Comparison of ENCODE assay signal across 5 cellular contexts in the genomic region with DNA sequence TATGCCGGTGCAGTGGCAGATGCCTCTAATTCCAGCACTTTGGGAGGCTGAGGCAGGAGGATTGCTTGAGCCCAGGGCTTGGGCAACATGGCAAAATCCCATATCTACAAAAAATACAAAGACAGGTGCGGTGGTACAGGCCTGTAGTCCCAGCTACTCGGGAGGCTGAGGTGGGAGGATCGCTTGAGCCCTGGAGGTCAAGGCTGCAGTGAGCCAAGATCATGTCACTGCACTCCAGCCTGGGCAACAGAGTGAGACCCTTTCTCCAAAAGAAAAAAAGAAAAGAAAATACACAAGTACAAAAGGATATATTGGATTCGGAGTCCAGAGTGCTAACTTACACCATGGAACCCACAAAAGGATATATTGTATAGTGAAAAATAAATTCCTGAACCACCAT. TPM values are rescaled to one million over a fixed set of nuclear protein-coding genes. Genes with fewer than 3 reads are reported as not detected.
DNase-seq lines count a peak whose midpoint lies in the region; ATAC-seq, FAIRE-seq and TF ChIP-seq lines count a peak whose summit lies in the region.
"Not testable (repeated sequence)": the region's sequence is repeated elsewhere in the genome, so short reads cannot be mapped to it uniquely, and the experiment has no call there.

No MANE protein-coding gene starts in this region.

- CTCF ChIA-PET in WTC11 (lab: Charles Lee); K562 (lab: Yijun Ruan, JAX; ENCODE audit: low intra/inter-chr PET ratio); MCF 10A (lab: Yijun Ruan, JAX); HepG2 (lab: Yijun Ruan, JAX; ENCODE audit: low intra/inter-chr PET ratio, low total read pairs): not testable (repeated sequence)

- H2AFZ ChIP-seq in K562 (ENCODE audit: low read depth, low read length); HepG2 (ENCODE audit: low read length): not testable (repeated sequence)

- H3K9me1 ChIP-seq in K562 (ENCODE audit: control insufficient read depth, insufficient read depth, low read length) = not testable (repeated sequence)

- not testable (repeated sequence) for H3K4me3 ChIP-seq in K562; HepG2 (replicated peaks in 1 of 3; ENCODE audit: insufficient read depth in 1 of 3, low read depth in 2 of 3, low read length in 3 of 3)

- intact Hi-C loops in K562 (cut with micrococcal nuclease); MCF 10A (cut with micrococcal nuclease); HepG2 (cut with micrococcal nuclease; ENCODE audit: unreplicated experiment): not testable (repeated sequence)

- H3K79me2 ChIP-seq in K562 (ENCODE audit: control insufficient read depth, insufficient read depth, low read length); HepG2 (ENCODE audit: insufficient read depth, low read length): not testable (repeated sequence)

- not testable (repeated sequence) for H3K9ac ChIP-seq in K562 (ENCODE audit: insufficient read depth in 1 of 2, low read depth in 2 of 2, low read length in 2 of 2); HepG2 (ENCODE audit: insufficient read depth, low read depth, low read length)

- POLR2A ChIA-PET in WTC11 (lab: Charles Lee); HepG2 (lab: Yijun Ruan, JAX): not testable (repeated sequence)
- POLR2A ChIA-PET in K562 (lab: Yijun Ruan, JAX) = interaction anchor here (0.6 to 1.3 kb wide), 3 partner anchors 8 to 52 kb away, joined by 3 to 4 read pairs (median 3); a partner anchor contains a TSS
- POLR2A ChIA-PET in MCF 10A (lab: Yijun Ruan, JAX) = interaction anchor here (1.3 kb wide), 1 partner anchor 8 kb away, joined by 12 read pairs; a partner anchor contains a TSS

- H3K27me3 Mint-ChIP-seq in WTC11 (ENCODE audit: low read depth); activated T-helper 17 cell treated with anti-CD3 and anti-CD28 coated beads, Interleukin-2, amount 50 U/mL, for 72 hours; MCF 10A (ENCODE audit: insufficient read depth, unreplicated experiment): not testable (repeated sequence)

- not testable (repeated sequence) for H3K4me1 Mint-ChIP-seq in WTC11; activated T-helper 17 cell treated with anti-CD3 and anti-CD28 coated beads, Interleukin-2, amount 50 U/mL, for 72 hours; MCF 10A (ENCODE audit: insufficient read depth, unreplicated experiment)

- H3K27ac ChIP-seq in K562 (ENCODE audit: extremely low read depth, low read depth, low read length); HepG2 (ENCODE audit: extremely low read length, insufficient read depth, low read length): not testable (repeated sequence)

- BruUV-seq in K562 (replicated peaks; lab: Mats Ljungman, UMichigan); MCF 10A (replicated peaks; lab: Mats Ljungman, UMichigan); HepG2 (replicated peaks; lab: Mats Ljungman, UMichigan): not testable (repeated sequence)

- not testable (repeated sequence) for H4K20me1 ChIP-seq in K562 (replicated peaks; ENCODE audit: control insufficient read depth, insufficient read depth, low read length); HepG2 (ENCODE audit: insufficient read depth, low read length)

- FAIRE-seq in K562 (lab: Jason Lieb, UNC); HepG2 (lab: Jason Lieb, UNC): not testable (repeated sequence)

- in situ Hi-C loops in K562 (cut with MboI); HepG2 (cut with HindIII; ENCODE audit: extremely low pct_ligation_motif_present, low pct_unique_long_range_greater_than_20kb): not testable (repeated sequence)

- H3K27me3 ChIP-seq in K562 (ENCODE audit: control insufficient read depth in 2 of 2, insufficient read depth in 2 of 2, low read length in 2 of 2); HepG2 (ENCODE audit: control insufficient read depth in 1 of 2, insufficient read depth in 2 of 2, low read length in 2 of 2): not testable (repeated sequence)

- H3K36me3 ChIP-seq in K562 (ENCODE audit: control insufficient read depth, insufficient read depth, low read length); HepG2 (replicated peaks in 1 of 2; ENCODE audit: control insufficient read depth in 1 of 2, insufficient read depth in 2 of 2, low read length in 2 of 2): not testable (repeated sequence)

- not testable (repeated sequence) for H3K9me3 Mint-ChIP-seq in WTC11; activated T-helper 17 cell treated with anti-CD3 and anti-CD28 coated beads, Interleukin-2, amount 50 U/mL, for 72 hours; MCF 10A (ENCODE audit: unreplicated experiment)

- not testable (repeated sequence) for TF ChIP-seq RAD21 in K562 (CRISPR knock-in tag; conservative IDR thresholded peaks at IDR 0.05 in 1 of 2, IDR thresholded peaks at IDR 0.05 in 1 of 2); HepG2 (CRISPR knock-in tag; IDR thresholded peaks at IDR 0.05)

- not testable (repeated sequence) for H3K9me3 ChIP-seq in K562 (replicated peaks; ENCODE audit: control insufficient read depth, insufficient read depth, low read depth, low read length); HepG2 (ENCODE audit: low read length)

- not testable (repeated sequence) for DNase-seq in WTC11 (ENCODE audit: low spot score); K562 (ENCODE audit: extremely low read depth in 1 of 4, low spot score in 3 of 4); MCF 10A (ENCODE audit: unreplicated experiment); HepG2 (ENCODE audit: low spot score)

- not testable (repeated sequence) for H3K4me3 Mint-ChIP-seq in WTC11; activated T-helper 17 cell treated with anti-CD3 and anti-CD28 coated beads, Interleukin-2, amount 50 U/mL, for 72 hours; MCF 10A (ENCODE audit: unreplicated experiment)

- not testable (repeated sequence) for H3K36me3 Mint-ChIP-seq in WTC11; activated T-helper 17 cell treated with anti-CD3 and anti-CD28 coated beads, Interleukin-2, amount 50 U/mL, for 72 hours (ENCODE audit: low read depth); MCF 10A (ENCODE audit: insufficient read depth, unreplicated experiment)

- WGBS in K562 (ENCODE audit: insufficient coverage, low coverage, missing lambda C conversion rate) = 32% methylated on average over 4 of the region's 5 CpGs
- 30% methylated on average over 5 of the region's 5 CpGs for WGBS in HepG2 (ENCODE audit: low lambda C conversion rate)

- TF ChIP-seq POLR2A in K562 (conservative IDR thresholded peaks at IDR 0.05); HepG2 (IDR thresholded peaks at IDR 0.05; ENCODE audit: insufficient read depth in 1 of 2, low read depth in 2 of 2, low read length in 2 of 2): not testable (repeated sequence)

- not testable (repeated sequence) for ATAC-seq in WTC11; activated T-helper 17 cell treated with anti-CD3 and anti-CD28 coated beads, Interleukin-2, amount 50 U/mL, for 72 hours (replicated peaks); K562; HepG2

- H3K4me1 ChIP-seq in K562 (replicated peaks in 1 of 2; ENCODE audit: control insufficient read depth in 2 of 2, insufficient read depth in 2 of 2, low read length in 2 of 2); HepG2 (ENCODE audit: insufficient read depth, low read length): not testable (repeated sequence)

- not testable (repeated sequence) for TF ChIP-seq CTCF in WTC11 (IDR thresholded peaks at IDR 0.05); K562 (IDR thresholded peaks at IDR 0.05 in 2 of 3, conservative IDR thresholded peaks at IDR 0.05 in 1 of 3; ENCODE audit: insufficient read depth in 2 of 3, low read depth in 1 of 3, low read length in 3 of 3); MCF 10A (IDR thresholded peaks at IDR 0.05; ENCODE audit: unreplicated experiment); HepG2 (CRISPR knock-in tag; IDR thresholded peaks at IDR 0.05)

- not testable (repeated sequence) for H3K27ac Mint-ChIP-seq in WTC11
- peak overlapping the region; percentile 59 for H3K27ac Mint-ChIP-seq in activated T-helper 17 cell treated with anti-CD3 and anti-CD28 coated beads, Interleukin-2, amount 50 U/mL, for 72 hours
- peak overlapping the region; percentile 71 for H3K27ac Mint-ChIP-seq in MCF 10A (ENCODE audit: low read depth, unreplicated experiment)

- TF ChIP-seq EP300 in K562 (IDR thresholded peaks at IDR 0.05; ENCODE audit: low read length); HepG2 (IDR thresholded peaks at IDR 0.05; ENCODE audit: low read depth in 2 of 2, low read length in 2 of 2); HepG2 (CRISPR knock-in tag; IDR thresholded peaks at IDR 0.05; ENCODE audit: borderline replicate concordance): not testable (repeated sequence)

- H3K4me2 ChIP-seq in K562 (ENCODE audit: insufficient read depth, low read length); HepG2 (ENCODE audit: low read depth, low read length): not testable (repeated sequence)

RNA-seq across cellular contexts. Expression of a gene that starts 8.4 kb away (rescaled TPM):
- total RNA-seq in WTC11 (2021) (16.8 to 20.2 TPM (median 19.2 TPM) in 3 replicates), K562 (2014; rRNA removed) (4.3 and 4.4 TPM in 2 replicates), K562 (2014; rRNA removed; fragmentation: Illumina TruSeq; extraction: Trizol) (6.8 and 6.9 TPM in 2 replicates), K562 (2015; rRNA removed; fragmentation: Illumina TruSeq; extraction: Trizol) (3.8 and 4.5 TPM in 2 replicates), K562 (2021) (12.0 and 14.3 TPM in 2 replicates), MCF 10A (2022) (26.4 and 41.4 TPM in 2 replicates), HepG2 (2016; rRNA removed; fragmentation: Illumina TruSeq; extraction: Trizol) (2.3 and 2.8 TPM in 2 replicates)
- 10 to 100 TPM; 22.7 to 27.5 TPM for total RNA-seq in activated T-helper 17 cell treated with anti-CD3 and anti-CD28 coated beads, Interleukin-2, amount 50 U/mL, for 72 hours
- total RNA-seq in K562 (2011; cell fraction: chromatin; rRNA removed; ENCODE audit: low replicate concordance) = 38.7 and 52.9 TPM in 2 replicates
- total RNA-seq in K562 (2011; cell fraction: nucleolus; rRNA removed) = 26.2 and 27.5 TPM in 2 replicates
- 35.6 and 47.0 TPM in 2 replicates for total RNA-seq in K562 (2011; cell fraction: nucleoplasm; rRNA removed)
- polyA plus RNA-seq in K562 (2011; rRNA removed) (11.4 and 14.2 TPM in 2 replicates), K562 (2014; fragmentation: Illumina TruSeq; extraction: Trizol) (12.9 and 13.0 TPM in 2 replicates), K562 (2014; fragmentation: Nextera tagmentation; extraction: Ambion mirVana) (1 to 10 TPM; 4.7 to 7.9 TPM), K562 (2014; rRNA removed) (5.9 and 6.8 TPM in 2 replicates), HepG2 (2011; rRNA removed) (5.4 and 6.9 TPM in 2 replicates)
- 6.6 and 10.6 TPM in 2 replicates for polyA plus RNA-seq in K562 (2011; cell fraction: cytosol; rRNA removed)
- polyA plus RNA-seq in K562 (2011; cell fraction: nucleus; rRNA removed) = 12.8 and 15.9 TPM in 2 replicates
- polyA plus RNA-seq in K562 (2012) = 8.5 and 14.6 TPM in 2 replicates
- 21.8 and 29.3 TPM in 2 replicates for polyA minus RNA-seq in K562 (2011; rRNA and poly(A)+ RNA removed)
- 10.3 and 12.3 TPM in 2 replicates for polyA minus RNA-seq in K562 (2011; cell fraction: cytosol; rRNA and poly(A)+ RNA removed)
- 14.8 and 26.1 TPM in 2 replicates for polyA minus RNA-seq in K562 (2011; cell fraction: nucleus; rRNA and poly(A)+ RNA removed)
- total RNA-seq in HepG2 (2016; cell fraction: cytosol; rRNA removed; fragmentation: Illumina TruSeq; extraction: Trizol; ENCODE audit: low read depth) = 1.3 and 1.7 TPM in 2 replicates
- total RNA-seq in HepG2 (2016; cell fraction: insoluble cytoplasmic fraction; rRNA removed; fragmentation: Illumina TruSeq; extraction: Trizol) = 2.7 and 3.8 TPM in 2 replicates
- 3.1 and 3.3 TPM in 2 replicates for total RNA-seq in HepG2 (2016; cell fraction: membrane; rRNA removed; fragmentation: Illumina TruSeq; extraction: Trizol)
- 8.2 and 8.4 TPM in 2 replicates for total RNA-seq in HepG2 (2016; cell fraction: nucleus; rRNA removed; fragmentation: Illumina TruSeq; extraction: Trizol)
- 4.3 and 8.0 TPM in 2 replicates for polyA plus RNA-seq in HepG2 (2011; cell fraction: cytosol; rRNA removed)
- 5.9 and 6.4 TPM in 2 replicates for polyA plus RNA-seq in HepG2 (2011; cell fraction: nucleus; rRNA removed)
- polyA plus RNA-seq in HepG2 (2012) = 8.6 and 9.9 TPM in 2 replicates
- polyA plus RNA-seq in HepG2 (2016; cell fraction: cytosol; fragmentation: Illumina TruSeq; extraction: Trizol; ENCODE audit: low read depth) = 0.64 and 0.91 TPM in 2 replicates
- polyA plus RNA-seq in HepG2 (2016; cell fraction: insoluble cytoplasmic fraction; fragmentation: Illumina TruSeq; extraction: Trizol; ENCODE audit: low read depth) = 4.0 and 4.8 TPM in 2 replicates
- polyA plus RNA-seq in HepG2 (2016; cell fraction: membrane; fragmentation: Illumina TruSeq; extraction: Trizol; ENCODE audit: low read depth) = 1.3 and 1.6 TPM in 2 replicates
- 11.1 and 11.6 TPM in 2 replicates for polyA plus RNA-seq in HepG2 (2016; cell fraction: nucleus; fragmentation: Illumina TruSeq; extraction: Trizol; ENCODE audit: insufficient read depth, low read depth)
- polyA minus RNA-seq in HepG2 (2011; rRNA and poly(A)+ RNA removed; ENCODE audit: low replicate concordance) = 8.0 and 8.3 TPM in 2 replicates
- polyA minus RNA-seq in HepG2 (2011; cell fraction: cytosol; rRNA and poly(A)+ RNA removed) = 6.2 and 10.0 TPM in 2 replicates
- polyA minus RNA-seq in HepG2 (2011; cell fraction: nucleus; rRNA and poly(A)+ RNA removed) = 12.7 and 15.2 TPM in 2 replicates
